ENCODE assay signal across 1 cellular context in genomic region chr2:18526429-18526828, GRCh38.
TF ChIP-seq lines count a peak whose summit lies in the region.

No MANE protein-coding gene starts in this region.

TF ChIP-seq in IMR-90, 13 proteins besides CTCF, POLR2A, EP300 and RAD21 (continued from another document):
- TF ChIP-seq, protein P1, sequence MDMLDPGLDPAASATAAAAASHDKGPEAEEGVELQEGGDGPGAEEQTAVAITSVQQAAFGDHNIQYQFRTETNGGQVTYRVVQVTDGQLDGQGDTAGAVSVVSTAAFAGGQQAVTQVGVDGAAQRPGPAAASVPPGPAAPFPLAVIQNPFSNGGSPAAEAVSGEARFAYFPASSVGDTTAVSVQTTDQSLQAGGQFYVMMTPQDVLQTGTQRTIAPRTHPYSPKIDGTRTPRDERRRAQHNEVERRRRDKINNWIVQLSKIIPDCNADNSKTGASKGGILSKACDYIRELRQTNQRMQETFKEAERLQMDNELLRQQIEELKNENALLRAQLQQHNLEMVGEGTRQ (IDR thresholded peaks at IDR 0.05; ENCODE audit: low read depth, low read length) = no peak
- TF ChIP-seq RCOR1 (IDR thresholded peaks at IDR 0.05; ENCODE audit: insufficient replicate concordance, low read length) (no peak), MAZ (IDR thresholded peaks at IDR 0.05; ENCODE audit: borderline replicate concordance, low read depth, low read length) (no peak), CHD1 (IDR thresholded peaks at IDR 0.05; ENCODE audit: low read depth, low read length) (no peak), FOS (IDR thresholded peaks at IDR 0.05; ENCODE audit: low read depth, low read length) (no peak), NFE2L2 (IDR thresholded peaks at IDR 0.05; ENCODE audit: low read depth, low read length) (no peak), MAFK (IDR thresholded peaks at IDR 0.05; ENCODE audit: low read depth, low read length) (no peak), MXI1 (IDR thresholded peaks at IDR 0.05; ENCODE audit: borderline replicate concordance, low read depth, low read length) (no peak), RFX5 (IDR thresholded peaks at IDR 0.05; ENCODE audit: low read depth, low read length) (no peak), SMC3 (IDR thresholded peaks at IDR 0.05; ENCODE audit: low read depth, low read length) (no peak), CEBPB (IDR thresholded peaks at IDR 0.05; ENCODE audit: low read depth, low read length) (no peak)
- TF ChIP-seq, protein P2, sequence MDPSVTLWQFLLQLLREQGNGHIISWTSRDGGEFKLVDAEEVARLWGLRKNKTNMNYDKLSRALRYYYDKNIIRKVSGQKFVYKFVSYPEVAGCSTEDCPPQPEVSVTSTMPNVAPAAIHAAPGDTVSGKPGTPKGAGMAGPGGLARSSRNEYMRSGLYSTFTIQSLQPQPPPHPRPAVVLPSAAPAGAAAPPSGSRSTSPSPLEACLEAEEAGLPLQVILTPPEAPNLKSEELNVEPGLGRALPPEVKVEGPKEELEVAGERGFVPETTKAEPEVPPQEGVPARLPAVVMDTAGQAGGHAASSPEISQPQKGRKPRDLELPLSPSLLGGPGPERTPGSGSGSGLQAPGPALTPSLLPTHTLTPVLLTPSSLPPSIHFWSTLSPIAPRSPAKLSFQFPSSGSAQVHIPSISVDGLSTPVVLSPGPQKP (IDR thresholded peaks at IDR 0.05; ENCODE audit: borderline replicate concordance, low read depth, low read length) = no peak
